In genomic region chr9:67212073-67212472, GRCh38 we compare ENCODE assay signal across 4 cellular contexts.
DNase-seq lines count a peak whose midpoint lies in the region; ATAC-seq and TF ChIP-seq lines count a peak whose summit lies in the region.
"Not testable (repeated sequence)": the region's sequence is repeated elsewhere in the genome, so short reads cannot be mapped to it uniquely, and the experiment has no call there.

No MANE protein-coding gene starts in this region.

- not testable (repeated sequence) for H3K9me3 ChIP-seq in right cardiac atrium (ENCODE audit: control insufficient read depth, low read length); right lobe of liver

- peak; percentile 26 for DNase-seq in coronary artery (ENCODE audit: low spot score)
- peak in 2 of 3 donors; percentile 1 to 40 for DNase-seq in right cardiac atrium
- peak in 2 of 3 donors; percentile 2 to 7 for DNase-seq in right lobe of liver
- peak; percentile 53 for DNase-seq in posterior vena cava (ENCODE audit: low spot score)

- H3K4me3 ChIP-seq in coronary artery; right cardiac atrium (ENCODE audit: low read length); right lobe of liver: not testable (repeated sequence)

- TF ChIP-seq CTCF in coronary artery (IDR thresholded peaks at IDR 0.05); right lobe of liver (IDR thresholded peaks at IDR 0.05): not testable (repeated sequence)

- ATAC-seq in right cardiac atrium, right lobe of liver: not testable (repeated sequence)

- not testable (repeated sequence) for H3K4me1 ChIP-seq in right cardiac atrium (ENCODE audit: control insufficient read depth, insufficient read depth, low read length); right lobe of liver

- not testable (repeated sequence) for H3K36me3 ChIP-seq in right lobe of liver

- 95% methylated on average over 15 of the region's 16 CpGs for WGBS in right cardiac atrium
- WGBS in right lobe of liver (ENCODE audit: insufficient coverage, low coverage, low lambda C conversion rate, missing lambda C conversion rate): 93% methylated on average over 13 of the region's 16 CpGs

- not testable (repeated sequence) for TF ChIP-seq POLR2A in right lobe of liver (IDR thresholded peaks at IDR 0.05)

- not testable (repeated sequence) for H3K27me3 ChIP-seq in right cardiac atrium (ENCODE audit: control insufficient read depth, insufficient read depth); right lobe of liver

- not testable (repeated sequence) for H3K27ac ChIP-seq in coronary artery; right cardiac atrium (ENCODE audit: low read length); right lobe of liver

- intact Hi-C loops in right cardiac atrium (cut with DNase I); right lobe of liver (cut with DNase I); posterior vena cava (cut with DNase I): not testable (repeated sequence)
